ENCODE assay signal across 8 cellular contexts in the genomic region with DNA sequence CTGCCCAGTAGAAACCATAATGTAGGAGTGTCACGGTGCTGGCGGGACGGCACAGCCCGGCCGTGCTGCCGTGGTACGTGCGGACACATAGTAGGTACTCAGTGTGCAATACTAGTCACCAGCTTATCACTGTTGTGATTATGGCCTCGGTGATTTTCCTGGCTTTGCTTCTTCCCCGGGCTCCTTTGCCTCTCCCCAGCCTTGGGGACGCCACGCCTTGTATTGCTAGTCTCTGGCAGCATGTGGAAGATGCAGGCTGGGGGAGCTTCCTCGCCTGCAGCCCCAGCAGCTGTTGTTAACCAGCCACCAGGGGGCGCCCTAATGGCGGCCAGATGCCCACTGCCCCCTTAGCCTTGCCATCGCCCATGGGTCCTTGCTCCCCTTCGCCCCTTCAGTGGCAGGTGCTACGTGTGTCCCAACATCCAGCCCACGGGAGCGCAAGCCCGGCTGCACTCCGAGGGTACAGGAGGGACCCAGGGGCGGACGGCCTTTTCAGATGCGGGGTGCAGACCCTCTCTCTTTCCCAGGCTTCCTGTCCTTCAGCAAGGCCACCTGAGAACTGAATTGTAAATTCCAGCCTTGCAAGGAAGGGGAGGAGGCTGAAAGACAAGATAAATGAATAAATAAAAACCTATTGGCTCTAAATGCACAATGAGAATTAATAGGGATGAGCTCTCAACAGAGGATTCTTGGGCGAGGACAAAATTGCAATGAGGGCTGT. TPM values are rescaled to one million over a fixed set of nuclear protein-coding genes. Genes with fewer than 3 reads are reported as not detected.
DNase-seq lines count a peak whose midpoint lies in the region; ATAC-seq and TF ChIP-seq lines count a peak whose summit lies in the region.

No MANE protein-coding gene starts in this region.

- H3K4ac ChIP-seq in mesenchymal stem cell (ENCODE audit: low read depth in 1 of 2, low read length in 2 of 2), result no peak overlapping the region

- H3K79me1 ChIP-seq in mesenchymal stem cell (replicated peaks; ENCODE audit: low read length, poor library complexity, severe bottlenecking), result no peaks in the 10 kb centered on the region

- H3K9me3 ChIP-seq in mesenchymal stem cell (ENCODE audit: control insufficient read depth, low read length), result no peaks in the 10 kb centered on the region

- no peak overlapping the region for H2BK12ac ChIP-seq in mesenchymal stem cell (ENCODE audit: low read length in 2 of 2)

- no peaks in the 10 kb centered on the region for H3K9me3 Mint-ChIP-seq in activated CD4-positive, alpha-beta T cell treated with anti-CD3 and anti-CD28 coated beads, Interleukin-2, amount 10 ng/mL, durations not matched to agents 7 days and 5 days

- peak; percentile 37 to 72 for DNase-seq in NCI-H524 (lab: John Stamatoyannopoulos, UW)
- no peak for DNase-seq in NCI-H524 treated with DMSO at 0.1 percent for 48 hours (lab: John Stamatoyannopoulos, UW)
- DNase-seq in NCI-H345 treated with DMSO at 0.1 percent for 48 hours (lab: John Stamatoyannopoulos, UW; ENCODE audit: unreplicated experiment), result peak; percentile 58
- peak; percentile 55 for DNase-seq in activated CD4-positive, alpha-beta T cell treated with anti-CD3 and anti-CD28 coated beads, Interleukin-2, amount 10 ng/mL, durations not matched to agents 7 days and 5 days
- DNase-seq in coronary artery (ENCODE audit: low spot score), result no peak
- DNase-seq in mesenchymal stem cell, result peak; percentile 38
- peak; percentile 78 for DNase-seq in stimulated activated naive CD8-positive, alpha-beta T cell treated with anti-CD3 and anti-CD28 coated beads, Interleukin-15, Interleukin-2, amounts not matched to agents 100 U/mL and 50 U/mL, for 24 hours

- no peak overlapping the region for H3K9ac ChIP-seq in mesenchymal stem cell (ENCODE audit: low read length)

- no peak overlapping the region for H2BK5ac ChIP-seq in mesenchymal stem cell (ENCODE audit: low read depth, low read length, poor library complexity, severe bottlenecking)

- H2AFZ ChIP-seq in mesenchymal stem cell (ENCODE audit: low read depth, low read length), result no peak overlapping the region

- peaks cover 28% of the 10 kb centered on the region for H3K27me3 Mint-ChIP-seq in activated CD4-positive, alpha-beta T cell treated with anti-CD3 and anti-CD28 coated beads, Interleukin-2, amount 10 ng/mL, durations not matched to agents 7 days and 5 days

- no peak overlapping the region for H3K23ac ChIP-seq in mesenchymal stem cell (ENCODE audit: low read length in 2 of 2)

- POLR2A ChIA-PET in activated CD4-positive, alpha-beta T cell treated with anti-CD3 and anti-CD28 coated beads, Interleukin-2, amount 10 ng/mL, durations not matched to agents 7 days and 5 days (lab: Charles Lee), result no interaction called here

- H4K8ac ChIP-seq in mesenchymal stem cell (ENCODE audit: low read length), result no peak overlapping the region

- no peaks in the 10 kb centered on the region for H3K4me1 Mint-ChIP-seq in activated CD4-positive, alpha-beta T cell treated with anti-CD3 and anti-CD28 coated beads, Interleukin-2, amount 10 ng/mL, durations not matched to agents 7 days and 5 days

- no peak overlapping the region for H3K4me2 ChIP-seq in mesenchymal stem cell (ENCODE audit: low read length, poor library complexity, severe bottlenecking)

- no peak overlapping the region for H4K91ac ChIP-seq in mesenchymal stem cell (ENCODE audit: low read length)

- H3K4me1 ChIP-seq in mesenchymal stem cell (ENCODE audit: control insufficient read depth, insufficient read depth, low read depth, low read length), result peaks cover 2% of the 10 kb centered on the region

- WGBS in mesenchymal stem cell, result 53% methylated on average over 22 of the region's 26 CpGs

- H2AK5ac ChIP-seq in mesenchymal stem cell (ENCODE audit: low read length, severe bottlenecking), result no peak overlapping the region

- H3K14ac ChIP-seq in mesenchymal stem cell (ENCODE audit: low read length in 2 of 2), result no peak overlapping the region

- no peak overlapping the region for H3K4me3 Mint-ChIP-seq in activated CD4-positive, alpha-beta T cell treated with anti-CD3 and anti-CD28 coated beads, Interleukin-2, amount 10 ng/mL, durations not matched to agents 7 days and 5 days

- H2BK15ac ChIP-seq in mesenchymal stem cell (ENCODE audit: low read depth, poor library complexity, severe bottlenecking), result peak overlapping the region; percentile 80

- no peak overlapping the region for H3K18ac ChIP-seq in mesenchymal stem cell (ENCODE audit: low read depth in 1 of 2, low read length in 2 of 2)

- ATAC-seq in stimulated activated naive CD8-positive, alpha-beta T cell treated with anti-CD3 and anti-CD28 coated beads, Interleukin-15, Interleukin-2, amounts not matched to agents 100 U/mL and 50 U/mL, for 24 hours, result peak; percentile 61
- no peak for ATAC-seq in HG03354 (IDR thresholded peaks at IDR 0.05; ENCODE audit: poor library complexity, severe bottlenecking, unreplicated experiment)

- H2BK120ac ChIP-seq in mesenchymal stem cell (ENCODE audit: low read depth, low read length), result no peak overlapping the region

- peaks cover 0 to 3% of the 10 kb centered on the region in 2 experiments for H3K36me3 ChIP-seq in mesenchymal stem cell (ENCODE audit: control insufficient read depth in 1 of 2, insufficient read depth in 2 of 2, low read depth in 1 of 2, low read length in 2 of 2)

- CTCF ChIA-PET in activated CD4-positive, alpha-beta T cell treated with anti-CD3 and anti-CD28 coated beads, Interleukin-2, amount 10 ng/mL, durations not matched to agents 7 days and 5 days (lab: Charles Lee), result interaction anchor here (0.7 to 2.8 kb wide), 9 partner anchors 10 to 392 kb away, joined by 3 to 16 read pairs (median 4); no protein-coding TSS in a partner anchor

- H3K27ac ChIP-seq in coronary artery (no peak overlapping the region), mesenchymal stem cell (ENCODE audit: low read length, poor library complexity, severe bottlenecking) (no peak overlapping the region)

- H3K36me3 Mint-ChIP-seq in activated CD4-positive, alpha-beta T cell treated with anti-CD3 and anti-CD28 coated beads, Interleukin-2, amount 10 ng/mL, durations not matched to agents 7 days and 5 days (ENCODE audit: low read depth), result no peaks in the 10 kb centered on the region

- peaks cover 75 to 78% of the 10 kb centered on the region in 2 experiments for H3K27me3 ChIP-seq in mesenchymal stem cell (ENCODE audit: control insufficient read depth in 1 of 2, insufficient read depth in 1 of 2, low read length in 2 of 2)

- H3K4me3 ChIP-seq in coronary artery (no peak overlapping the region), mesenchymal stem cell (ENCODE audit: insufficient read depth in 1 of 2, low read depth in 1 of 2, low read length in 2 of 2) (no peak overlapping the region)

- no peak overlapping the region for H3K27ac Mint-ChIP-seq in activated CD4-positive, alpha-beta T cell treated with anti-CD3 and anti-CD28 coated beads, Interleukin-2, amount 10 ng/mL, durations not matched to agents 7 days and 5 days

- peak; percentile 43 for TF ChIP-seq CTCF in coronary artery (IDR thresholded peaks at IDR 0.05)

RNA-seq across cellular contexts. Expression of gene NTNG2, which starts 8.0 kb away (rescaled TPM):
- 1 to 10 TPM; 5.4 to 6.6 TPM for total RNA-seq in activated CD4-positive, alpha-beta T cell treated with anti-CD3 and anti-CD28 coated beads, Interleukin-2, amount 10 ng/mL, durations not matched to agents 7 days and 5 days
- polyA plus RNA-seq in mesenchymal stem cell (2013, experiment 1 of 2), result 0.99 TPM
- 0.85 TPM for polyA plus RNA-seq in mesenchymal stem cell (2013, experiment 2 of 2)

Comparison
In these comparisons a context has a peak if more than half of its experiments do, and no peak if none do; other contexts are left out.
1. DNase-seq: peak in NCI-H524 (2 of 2), NCI-H345 treated with DMSO at 0.1 percent for 48 hours (single experiment), activated CD4-positive, alpha-beta T cell treated with anti-CD3 and anti-CD28 coated beads, Interleukin-2, amount 10 ng/mL, durations not matched to agents 7 days and 5 days (single experiment), mesenchymal stem cell (single experiment) and stimulated activated naive CD8-positive, alpha-beta T cell treated with anti-CD3 and anti-CD28 coated beads, Interleukin-15, Interleukin-2, amounts not matched to agents 100 U/mL and 50 U/mL, for 24 hours (single experiment); none in NCI-H524 treated with DMSO at 0.1 percent for 48 hours (single experiment) and coronary artery (single experiment).